Comparison of ENCODE assay signal across 1 cellular context in genomic region chr5:73917433-73917832, GRCh38.
TF ChIP-seq lines count a peak whose summit lies in the region.

No MANE protein-coding gene starts in this region.

TF ChIP-seq in HEK293, 187 proteins besides CTCF, POLR2A, EP300 and RAD21 (continued from another document):
- no peak for TF ChIP-seq PATZ1 (tag by site-specific recombination; IDR thresholded peaks at IDR 0.05)
